Comparison of ENCODE assay signal across 24 cellular contexts in genomic region chr5:131200560-131200959, GRCh38. TPM values are rescaled to one million over a fixed set of nuclear protein-coding genes. Genes with fewer than 3 reads are reported as not detected.
DNase-seq lines count a peak whose midpoint lies in the region; ATAC-seq, FAIRE-seq and TF ChIP-seq lines count a peak whose summit lies in the region.
"Had no signal": no experiment of that assay in that cellular context is flagged by ENCODE, and none has a peak within 500 bp of the region (broad histone marks: within the 10 kb centered on the region; RNA-seq: fewer than 3 reads in every experiment).

No MANE protein-coding gene starts in this region.

- no peak overlapping the region for H3K4me2 ChIP-seq in HepG2 (ENCODE audit: low read depth, low read length)
- no peak overlapping the region for H3K4me2 ChIP-seq in K562 (ENCODE audit: insufficient read depth, low read length)
- H3K4me2 ChIP-seq: BLaER1 had no signal

- H4K20me1 ChIP-seq in HepG2 (ENCODE audit: insufficient read depth, low read length) (no peaks in the 10 kb centered on the region), K562 (replicated peaks; ENCODE audit: control insufficient read depth, insufficient read depth, low read length) (no peaks in the 10 kb centered on the region)
- H4K20me1 ChIP-seq: BLaER1 had no signal

- 86% methylated on average over 3 of the region's 3 CpGs for WGBS in HepG2 (ENCODE audit: low lambda C conversion rate)
- WGBS in right lobe of liver (ENCODE audit: insufficient coverage, low coverage, low lambda C conversion rate, missing lambda C conversion rate) = 93% methylated on average over 3 of the region's 3 CpGs
- WGBS in K562 (ENCODE audit: insufficient coverage, low coverage, missing lambda C conversion rate) = 90% methylated on average over 3 of the region's 3 CpGs
- WGBS in gastroesophageal sphincter (ENCODE audit: low coverage in 1 of 2), 2 donors = 83 to 93% methylated on average over 3 of the region's 3 CpGs

- TF ChIP-seq POLR2A in HepG2 (IDR thresholded peaks at IDR 0.05; ENCODE audit: insufficient read depth in 1 of 2, low read depth in 2 of 2, low read length in 2 of 2) (no peak), right lobe of liver (IDR thresholded peaks at IDR 0.05) (no peak), K562 (conservative IDR thresholded peaks at IDR 0.05) (no peak), gastroesophageal sphincter (IDR thresholded peaks at IDR 0.05) (no peak)

- no peak for TF ChIP-seq CTCF in HepG2 (CRISPR knock-in tag; IDR thresholded peaks at IDR 0.05)
- no peak for TF ChIP-seq CTCF in right lobe of liver (IDR thresholded peaks at IDR 0.05)
- no peak for TF ChIP-seq CTCF in K562 (IDR thresholded peaks at IDR 0.05 in 2 of 3, conservative IDR thresholded peaks at IDR 0.05 in 1 of 3; ENCODE audit: insufficient read depth in 2 of 3, low read depth in 1 of 3, low read length in 3 of 3)
- TF ChIP-seq CTCF in gastroesophageal sphincter (IDR thresholded peaks at IDR 0.05) = no peak

- POLR2A ChIA-PET in HepG2 (lab: Yijun Ruan, JAX) = no interaction called here
- POLR2A ChIA-PET in K562 (lab: Yijun Ruan, JAX) = interaction anchor here (1.4 kb wide), 1 partner anchor 13 kb away, joined by 4 read pairs; no protein-coding TSS in a partner anchor

- H3K9me1 ChIP-seq in K562 (ENCODE audit: control insufficient read depth, insufficient read depth, low read length) = no peaks in the 10 kb centered on the region

- no peak for FAIRE-seq in HepG2 (lab: Jason Lieb, UNC)
- FAIRE-seq in K562 (lab: Jason Lieb, UNC) = no peak
- FAIRE-seq: GM12878, GM12892, GM18507 had no signal

- CTCF ChIA-PET in HepG2 (lab: Yijun Ruan, JAX; ENCODE audit: low intra/inter-chr PET ratio, low total read pairs) = no interaction called here
- CTCF ChIA-PET in K562 (lab: Yijun Ruan, JAX; ENCODE audit: low intra/inter-chr PET ratio) = no interaction called here

- H3K9ac ChIP-seq in HepG2 (ENCODE audit: insufficient read depth, low read depth, low read length) (no peak overlapping the region), K562 (ENCODE audit: insufficient read depth in 1 of 2, low read depth in 2 of 2, low read length in 2 of 2) (no peak overlapping the region)
- H3K9ac ChIP-seq: BLaER1 had no signal

- H2AFZ ChIP-seq in HepG2 (ENCODE audit: low read length) (no peak overlapping the region), K562 (ENCODE audit: low read depth, low read length) (no peak overlapping the region)

- ATAC-seq in HepG2 = no peak
- ATAC-seq in right lobe of liver = no peak
- ATAC-seq in K562 = no peak
- ATAC-seq in GM21515 (IDR thresholded peaks at IDR 0.05; ENCODE audit: unreplicated experiment) = no peak
- ATAC-seq in gastroesophageal sphincter = no peak
- ATAC-seq: GM12878 had no signal

- H3K36me3 ChIP-seq in HepG2 (replicated peaks in 1 of 2; ENCODE audit: control insufficient read depth in 1 of 2, insufficient read depth in 2 of 2, low read length in 2 of 2) = no peaks in the 10 kb centered on the region
- H3K36me3 ChIP-seq in right lobe of liver = peaks cover 0 to 4% (median 0%) of the 10 kb centered on the region in 4 donors
- peaks cover 28% of the 10 kb centered on the region; the same call in 2 of the 3 replicates for H3K36me3 ChIP-seq in K562 (ENCODE audit: control insufficient read depth, insufficient read depth, low read length)
- H3K36me3 ChIP-seq in gastroesophageal sphincter = peaks cover 0 to 14% of the 10 kb centered on the region in 2 donors
- H3K36me3 ChIP-seq: BE2C had no signal

- H3K27me3 ChIP-seq in HepG2 (ENCODE audit: control insufficient read depth in 1 of 2, insufficient read depth in 2 of 2, low read length in 2 of 2) (no peaks in the 10 kb centered on the region), right lobe of liver (no peaks in the 10 kb centered on the region), K562 (ENCODE audit: control insufficient read depth in 2 of 2, insufficient read depth in 2 of 2, low read length in 2 of 2) (no peaks in the 10 kb centered on the region), gastroesophageal sphincter (no peaks in the 10 kb centered on the region)
- H3K27me3 ChIP-seq: BE2C, BLaER1 had no signal

- no peaks in the 10 kb centered on the region for H3K79me2 ChIP-seq in HepG2 (ENCODE audit: insufficient read depth, low read length)
- H3K79me2 ChIP-seq in K562 (ENCODE audit: control insufficient read depth, insufficient read depth, low read length) = no peaks in the 10 kb centered on the region

- H3K4me1 ChIP-seq in HepG2 (ENCODE audit: insufficient read depth, low read length) (no peaks in the 10 kb centered on the region), right lobe of liver (no peaks in the 10 kb centered on the region), K562 (replicated peaks in 1 of 2; ENCODE audit: control insufficient read depth in 2 of 2, insufficient read depth in 2 of 2, low read length in 2 of 2) (no peaks in the 10 kb centered on the region; a peak in 1 of 5 replicates), gastroesophageal sphincter (no peaks in the 10 kb centered on the region)
- H3K4me1 ChIP-seq: BE2C, BLaER1 had no signal

- H3K4me3 ChIP-seq in HepG2 (replicated peaks in 1 of 3; ENCODE audit: insufficient read depth in 1 of 3, low read depth in 2 of 3, low read length in 3 of 3) (no peak overlapping the region), right lobe of liver (no peak overlapping the region), K562 (no peak overlapping the region), gastroesophageal sphincter (no peak overlapping the region)
- H3K4me3 ChIP-seq: BLaER1, GM12878 had no signal

- H3K9me3 ChIP-seq in HepG2 (ENCODE audit: low read length) = no peaks in the 10 kb centered on the region
- no peaks in the 10 kb centered on the region for H3K9me3 ChIP-seq in right lobe of liver
- no peaks in the 10 kb centered on the region for H3K9me3 ChIP-seq in K562 (replicated peaks; ENCODE audit: control insufficient read depth, insufficient read depth, low read depth, low read length)
- H3K9me3 ChIP-seq in gastroesophageal sphincter = no peaks in the 10 kb centered on the region
- H3K9me3 ChIP-seq: BE2C, BLaER1 had no signal

- TF ChIP-seq EP300 in HepG2 (IDR thresholded peaks at IDR 0.05; ENCODE audit: low read depth in 2 of 2, low read length in 2 of 2) (no peak), HepG2 (CRISPR knock-in tag; IDR thresholded peaks at IDR 0.05; ENCODE audit: borderline replicate concordance) (no peak), K562 (IDR thresholded peaks at IDR 0.05; ENCODE audit: low read length) (no peak), gastroesophageal sphincter (IDR thresholded peaks at IDR 0.05) (no peak)

- BruUV-seq in HepG2 (replicated peaks; lab: Mats Ljungman, UMichigan) (no TSS peak), K562 (replicated peaks; lab: Mats Ljungman, UMichigan) (no TSS peak)

- DNase-seq in HepG2 (ENCODE audit: low spot score) = no peak
- DNase-seq in right lobe of liver = no peak
- no peak for DNase-seq in K562 (ENCODE audit: extremely low read depth in 1 of 4, low spot score in 3 of 4)
- DNase-seq: ACHN; BE2C; C1 segment of cervical spinal cord; CD4-positive, alpha-beta memory T cell; CD4-positive, CD25-positive, alpha-beta regulatory T cell; CD8-positive, alpha-beta memory T cell; COR-L47; DMS 273 treated with DMSO at 0.1 percent for 48 hours; DMS153; DMS53; DMS79; DND-41; EL; GDM1 had no signal

- in situ Hi-C loops in HepG2 (cut with HindIII; ENCODE audit: extremely low pct_ligation_motif_present, low pct_unique_long_range_greater_than_20kb) (no loop called here), K562 (cut with MboI) (no loop called here)

- intact Hi-C loops in HepG2 (cut with micrococcal nuclease; ENCODE audit: unreplicated experiment) = no loop called here
- intact Hi-C loops in right lobe of liver (cut with DNase I) = no loop called here
- intact Hi-C loops in K562 (cut with micrococcal nuclease) = no loop called here

- TF ChIP-seq RAD21 in HepG2 (CRISPR knock-in tag; IDR thresholded peaks at IDR 0.05) (no peak), K562 (CRISPR knock-in tag; conservative IDR thresholded peaks at IDR 0.05 in 1 of 2, IDR thresholded peaks at IDR 0.05 in 1 of 2) (no peak)

- H3K27ac ChIP-seq in HepG2 (ENCODE audit: extremely low read length, insufficient read depth, low read length) (no peak overlapping the region), right lobe of liver (no peak overlapping the region), K562 (ENCODE audit: extremely low read depth, low read depth, low read length) (no peak overlapping the region), gastroesophageal sphincter (no peak overlapping the region)
- H3K27ac ChIP-seq: 22Rv1, BLaER1 had no signal

RNA-seq across cellular contexts. Expression of gene LYRM7, which starts 29.8 kb away (rescaled TPM):
- total RNA-seq in HepG2 (2016; rRNA removed; fragmentation: Illumina TruSeq; extraction: Trizol) (5.5 and 9.4 TPM in 2 replicates), right lobe of liver (1 to 10 TPM; 4.4 to 9.5 (median 5.6) TPM), K562 (2014; rRNA removed) (16.2 and 22.9 TPM in 2 replicates), K562 (2014; rRNA removed; fragmentation: Illumina TruSeq; extraction: Trizol) (39.4 and 43.5 TPM in 2 replicates), K562 (2015; rRNA removed; fragmentation: Illumina TruSeq; extraction: Trizol) (28.1 and 33.3 TPM in 2 replicates), K562 (2021) (27.1 and 32.7 TPM in 2 replicates), gastroesophageal sphincter (10 to 100 TPM in 3 of 4 donors, 1 to 10 TPM in 1; 5.5 to 36.7 (median 13.2) TPM)
- 0.71 and 0.81 TPM in 2 replicates for total RNA-seq in HepG2 (2016; cell fraction: cytosol; rRNA removed; fragmentation: Illumina TruSeq; extraction: Trizol; ENCODE audit: low read depth)
- 6.9 and 12.8 TPM in 2 replicates for total RNA-seq in HepG2 (2016; cell fraction: insoluble cytoplasmic fraction; rRNA removed; fragmentation: Illumina TruSeq; extraction: Trizol)
- total RNA-seq in HepG2 (2016; cell fraction: membrane; rRNA removed; fragmentation: Illumina TruSeq; extraction: Trizol) = 3.0 and 3.8 TPM in 2 replicates
- total RNA-seq in HepG2 (2016; cell fraction: nucleus; rRNA removed; fragmentation: Illumina TruSeq; extraction: Trizol) = 3.4 and 5.0 TPM in 2 replicates
- polyA plus RNA-seq in HepG2 (2011; rRNA removed) (2.4 and 3.0 TPM in 2 replicates), K562 (2011; rRNA removed) (18.4 and 24.1 TPM in 2 replicates), K562 (2014; fragmentation: Illumina TruSeq; extraction: Trizol) (33.4 and 37.2 TPM in 2 replicates), K562 (2014; fragmentation: Nextera tagmentation; extraction: Ambion mirVana) (10 to 100 TPM; 53.6 to 70.1 TPM), K562 (2014; rRNA removed) (24.4 and 28.3 TPM in 2 replicates)
- polyA plus RNA-seq in HepG2 (2011; cell fraction: cytosol; rRNA removed) = 0.94 and 2.1 TPM in 2 replicates
- 0.84 and 1.2 TPM in 2 replicates for polyA plus RNA-seq in HepG2 (2011; cell fraction: nucleus; rRNA removed)
- 4.3 and 5.5 TPM in 2 replicates for polyA plus RNA-seq in HepG2 (2012)
- polyA plus RNA-seq in HepG2 (2016; cell fraction: cytosol; fragmentation: Illumina TruSeq; extraction: Trizol; ENCODE audit: low read depth) = 1.6 and 3.5 TPM in 2 replicates
- polyA plus RNA-seq in HepG2 (2016; cell fraction: insoluble cytoplasmic fraction; fragmentation: Illumina TruSeq; extraction: Trizol; ENCODE audit: low read depth) = 13.4 and 14.4 TPM in 2 replicates
- 4.2 and 5.5 TPM in 2 replicates for polyA plus RNA-seq in HepG2 (2016; cell fraction: membrane; fragmentation: Illumina TruSeq; extraction: Trizol; ENCODE audit: low read depth)
- 6.2 and 7.6 TPM in 2 replicates for polyA plus RNA-seq in HepG2 (2016; cell fraction: nucleus; fragmentation: Illumina TruSeq; extraction: Trizol; ENCODE audit: insufficient read depth, low read depth)
- 0.54 and 1.4 TPM in 2 replicates for polyA minus RNA-seq in HepG2 (2011; rRNA and poly(A)+ RNA removed; ENCODE audit: low replicate concordance)
- 2.6 and 3.2 TPM in 2 replicates for polyA minus RNA-seq in HepG2 (2011; cell fraction: cytosol; rRNA and poly(A)+ RNA removed)
- 2.6 and 2.7 TPM in 2 replicates for polyA minus RNA-seq in HepG2 (2011; cell fraction: nucleus; rRNA and poly(A)+ RNA removed)
- 3.4 and 15.9 TPM in 2 replicates for total RNA-seq in K562 (2011; cell fraction: chromatin; rRNA removed; ENCODE audit: low replicate concordance)
- total RNA-seq in K562 (2011; cell fraction: nucleolus; rRNA removed) = 2.3 and 5.9 TPM in 2 replicates
- 7.1 and 17.6 TPM in 2 replicates for total RNA-seq in K562 (2011; cell fraction: nucleoplasm; rRNA removed)
- 3.9 and 8.6 TPM in 2 replicates for polyA plus RNA-seq in K562 (2011; cell fraction: cytosol; rRNA removed)
- polyA plus RNA-seq in K562 (2011; cell fraction: nucleus; rRNA removed) = 3.9 and 4.9 TPM in 2 replicates
- polyA plus RNA-seq in K562 (2012) = 16.2 and 18.8 TPM in 2 replicates
- polyA minus RNA-seq in K562 (2011; rRNA and poly(A)+ RNA removed) = 11.9 and 12.4 TPM in 2 replicates
- polyA minus RNA-seq in K562 (2011; cell fraction: cytosol; rRNA and poly(A)+ RNA removed) = 14.7 and 19.9 TPM in 2 replicates
- 2.0 and 4.0 TPM in 2 replicates for polyA minus RNA-seq in K562 (2011; cell fraction: nucleus; rRNA and poly(A)+ RNA removed)

RNA-seq across cellular contexts. Expression of gene HINT1, which starts 35.5 kb away (rescaled TPM):
- 428 and 545 TPM in 2 replicates for total RNA-seq in HepG2 (2016; rRNA removed; fragmentation: Illumina TruSeq; extraction: Trizol)
- total RNA-seq in HepG2 (2016; cell fraction: cytosol; rRNA removed; fragmentation: Illumina TruSeq; extraction: Trizol; ENCODE audit: low read depth) = 309 and 320 TPM in 2 replicates
- total RNA-seq in HepG2 (2016; cell fraction: insoluble cytoplasmic fraction; rRNA removed; fragmentation: Illumina TruSeq; extraction: Trizol) = 423 and 560 TPM in 2 replicates
- total RNA-seq in HepG2 (2016; cell fraction: membrane; rRNA removed; fragmentation: Illumina TruSeq; extraction: Trizol) = 458 and 486 TPM in 2 replicates
- 171 and 187 TPM in 2 replicates for total RNA-seq in HepG2 (2016; cell fraction: nucleus; rRNA removed; fragmentation: Illumina TruSeq; extraction: Trizol)
- 763 and 997 TPM in 2 replicates for polyA plus RNA-seq in HepG2 (2011; rRNA removed)
- 642 and 695 TPM in 2 replicates for polyA plus RNA-seq in HepG2 (2011; cell fraction: cytosol; rRNA removed)
- 195 and 281 TPM in 2 replicates for polyA plus RNA-seq in HepG2 (2011; cell fraction: nucleus; rRNA removed)
- 655 and 738 TPM in 2 replicates for polyA plus RNA-seq in HepG2 (2012)
- polyA plus RNA-seq in HepG2 (2016; cell fraction: cytosol; fragmentation: Illumina TruSeq; extraction: Trizol; ENCODE audit: low read depth) = 408 and 481 TPM in 2 replicates
- 558 and 666 TPM in 2 replicates for polyA plus RNA-seq in HepG2 (2016; cell fraction: insoluble cytoplasmic fraction; fragmentation: Illumina TruSeq; extraction: Trizol; ENCODE audit: low read depth)
- polyA plus RNA-seq in HepG2 (2016; cell fraction: membrane; fragmentation: Illumina TruSeq; extraction: Trizol; ENCODE audit: low read depth) = 465 and 543 TPM in 2 replicates
- polyA plus RNA-seq in HepG2 (2016; cell fraction: nucleus; fragmentation: Illumina TruSeq; extraction: Trizol; ENCODE audit: insufficient read depth, low read depth) = 329 and 371 TPM in 2 replicates
- polyA minus RNA-seq in HepG2 (2011; rRNA and poly(A)+ RNA removed; ENCODE audit: low replicate concordance) = 251 and 278 TPM in 2 replicates
- polyA minus RNA-seq in HepG2 (2011; cell fraction: cytosol; rRNA and poly(A)+ RNA removed) = 130 and 157 TPM in 2 replicates
- polyA minus RNA-seq in HepG2 (2011; cell fraction: nucleus; rRNA and poly(A)+ RNA removed) = 121 and 147 TPM in 2 replicates
- total RNA-seq in right lobe of liver = 100 to 1,000 TPM; 145 to 246 (median 196) TPM
- 107 and 146 TPM in 2 replicates for total RNA-seq in K562 (2011; cell fraction: chromatin; rRNA removed; ENCODE audit: low replicate concordance)
- 142 and 143 TPM in 2 replicates for total RNA-seq in K562 (2011; cell fraction: nucleolus; rRNA removed)
- 174 and 224 TPM in 2 replicates for total RNA-seq in K562 (2011; cell fraction: nucleoplasm; rRNA removed)
- 377 and 382 TPM in 2 replicates for total RNA-seq in K562 (2014; rRNA removed)
- total RNA-seq in K562 (2014; rRNA removed; fragmentation: Illumina TruSeq; extraction: Trizol) = 401 and 433 TPM in 2 replicates
- 460 and 500 TPM in 2 replicates for total RNA-seq in K562 (2015; rRNA removed; fragmentation: Illumina TruSeq; extraction: Trizol)
- total RNA-seq in K562 (2021) = 296 and 326 TPM in 2 replicates
- 922 and 1,017 TPM in 2 replicates for polyA plus RNA-seq in K562 (2011; rRNA removed)
- 360 and 636 TPM in 2 replicates for polyA plus RNA-seq in K562 (2011; cell fraction: cytosol; rRNA removed)
- 333 and 486 TPM in 2 replicates for polyA plus RNA-seq in K562 (2011; cell fraction: nucleus; rRNA removed)
- 503 and 613 TPM in 2 replicates for polyA plus RNA-seq in K562 (2012)
- polyA plus RNA-seq in K562 (2014; fragmentation: Illumina TruSeq; extraction: Trizol) = 284 and 302 TPM in 2 replicates
- 1,000 to 10,000 TPM; 1,005 to 1,027 TPM for polyA plus RNA-seq in K562 (2014; fragmentation: Nextera tagmentation; extraction: Ambion mirVana)
- 596 and 707 TPM in 2 replicates for polyA plus RNA-seq in K562 (2014; rRNA removed)
- polyA minus RNA-seq in K562 (2011; rRNA and poly(A)+ RNA removed) = 291 and 318 TPM in 2 replicates
- 107 and 120 TPM in 2 replicates for polyA minus RNA-seq in K562 (2011; cell fraction: cytosol; rRNA and poly(A)+ RNA removed)
- polyA minus RNA-seq in K562 (2011; cell fraction: nucleus; rRNA and poly(A)+ RNA removed) = 79.7 and 139 TPM in 2 replicates
- total RNA-seq in gastroesophageal sphincter = 100 to 1,000 TPM; 120 to 239 (median 209) TPM

Comparison
In these comparisons a context has a peak if more than half of its experiments do, and no peak if none do; other contexts are left out.
1. Of the 241 proteins assayed by ChIP-seq in both HepG2 and K562: peak only in HepG2: MAFF and MAFK; only in K562: none; in both: none; in neither: 239.